In genomic region chr19:49468199-49468598, GRCh38 we compare ENCODE assay signal across 10 cellular contexts. TPM values are rescaled to one million over a fixed set of nuclear protein-coding genes. Genes with fewer than 3 reads are reported as not detected.
DNase-seq lines count a peak whose midpoint lies in the region; ATAC-seq and TF ChIP-seq lines count a peak whose summit lies in the region.
"Had no signal": no experiment of that assay in that cellular context is flagged by ENCODE, and none has a peak within 500 bp of the region (broad histone marks: within the 10 kb centered on the region; RNA-seq: fewer than 3 reads in every experiment).

No MANE protein-coding gene starts in this region.

- H3K4me1 Mint-ChIP-seq in activated naive CD8-positive, alpha-beta T cell treated with anti-CD3 and anti-CD28 coated beads, Interleukin-2, amount 50 U/mL, for 24 hours = peaks cover 51% of the 10 kb centered on the region

- H3K9me3 Mint-ChIP-seq in activated naive CD8-positive, alpha-beta T cell treated with anti-CD3 and anti-CD28 coated beads, Interleukin-2, amount 50 U/mL, for 24 hours = no peaks in the 10 kb centered on the region

- no peak overlapping the region for H3K4me3 Mint-ChIP-seq in activated naive CD8-positive, alpha-beta T cell treated with anti-CD3 and anti-CD28 coated beads, Interleukin-2, amount 50 U/mL, for 24 hours

- DNase-seq in right cardiac atrium (peak in 2 of 3 donors; percentile 62 to 75), cardiac septum (ENCODE audit: low spot score) (no peak), mucosa of descending colon (no peak), aorta (no peak), NCI-H1092 treated with DMSO at 0.1 percent for 48 hours (lab: John Stamatoyannopoulos, UW) (no peak), NCI-H1694 treated with DMSO at 0.1 percent for 48 hours (lab: John Stamatoyannopoulos, UW) (no peak)
- no peak for DNase-seq in activated naive CD8-positive, alpha-beta T cell treated with anti-CD3 and anti-CD28 coated beads, Interleukin-2, amount 50 U/mL, for 24 hours
- no peak for DNase-seq in activated CD4-positive, CD25-positive, alpha-beta regulatory T cell (lab: John Stamatoyannopoulos, UW)
- DNase-seq: hippocampal formation had no signal

- H3K4me3 ChIP-seq in right cardiac atrium (ENCODE audit: low read length) (no peak overlapping the region), mucosa of descending colon (no peak overlapping the region), aorta (ENCODE audit: low read length in 2 of 2) (no peak overlapping the region)
- H3K4me3 ChIP-seq: GM23248 had no signal

- no peaks in the 10 kb centered on the region for H3K9me3 ChIP-seq in right cardiac atrium (ENCODE audit: control insufficient read depth, low read length)
- H3K9me3 ChIP-seq in mucosa of descending colon = no peaks in the 10 kb centered on the region
- no peaks in the 10 kb centered on the region for H3K9me3 ChIP-seq in aorta (ENCODE audit: control insufficient read depth, low read length)

- H3K27ac ChIP-seq in right cardiac atrium (ENCODE audit: low read length) (peak overlapping the region; percentile 23), aorta (ENCODE audit: low read depth in 1 of 2, low read length in 2 of 2) (no peak overlapping the region)
- H3K27ac ChIP-seq: GM23248 had no signal

- WGBS in right cardiac atrium = 90% methylated on average over 19 of the region's 19 CpGs
- 91 to 92% methylated on average over 19 of the region's 19 CpGs for WGBS in aorta, 2 donors

- H3K36me3 ChIP-seq in mucosa of descending colon (ENCODE audit: low read depth) = no peaks in the 10 kb centered on the region
- peaks cover 0 to 2% of the 10 kb centered on the region in 2 donors for H3K36me3 ChIP-seq in aorta (ENCODE audit: control insufficient read depth in 1 of 2, insufficient read depth in 2 of 2, low read length in 1 of 2)

- intact Hi-C loops in right cardiac atrium (cut with DNase I) = no loop called here
- intact Hi-C loops in cardiac septum (cut with DNase I) = no loop called here
- intact Hi-C loops in mucosa of descending colon (cut with DNase I, micrococcal nuclease) = no loop called here
- intact Hi-C loops in aorta (cut with DNase I) = no loop called here

- ATAC-seq in right cardiac atrium (peak in 1 of 2 donors; percentile 7), mucosa of descending colon (peak; percentile 3), aorta (ENCODE audit: low FRiP score) (peak; percentile 1)
- no peak for ATAC-seq in activated naive CD8-positive, alpha-beta T cell treated with anti-CD3 and anti-CD28 coated beads, Interleukin-2, amount 50 U/mL, for 24 hours

- H3K36me3 Mint-ChIP-seq in activated naive CD8-positive, alpha-beta T cell treated with anti-CD3 and anti-CD28 coated beads, Interleukin-2, amount 50 U/mL, for 24 hours (ENCODE audit: low read depth) = peaks cover 3% of the 10 kb centered on the region

- H3K4me1 ChIP-seq in right cardiac atrium (ENCODE audit: control insufficient read depth, insufficient read depth, low read length) (peaks cover 5% of the 10 kb centered on the region), mucosa of descending colon (ENCODE audit: low read depth) (peaks cover 6% of the 10 kb centered on the region), aorta (ENCODE audit: control insufficient read depth in 1 of 2, insufficient read depth in 2 of 2, low read length in 2 of 2) (no peaks in the 10 kb centered on the region)

- peak overlapping the region; percentile 73 for H3K27ac Mint-ChIP-seq in activated naive CD8-positive, alpha-beta T cell treated with anti-CD3 and anti-CD28 coated beads, Interleukin-2, amount 50 U/mL, for 24 hours

- H3K27me3 Mint-ChIP-seq in activated naive CD8-positive, alpha-beta T cell treated with anti-CD3 and anti-CD28 coated beads, Interleukin-2, amount 50 U/mL, for 24 hours = no peaks in the 10 kb centered on the region

- H3K27me3 ChIP-seq in right cardiac atrium (ENCODE audit: control insufficient read depth, insufficient read depth) (no peaks in the 10 kb centered on the region), aorta (ENCODE audit: control insufficient read depth in 1 of 2, insufficient read depth in 2 of 2, low read length in 1 of 2) (no peaks in the 10 kb centered on the region)

- TF ChIP-seq CTCF in mucosa of descending colon (IDR thresholded peaks at IDR 0.05) = no peak

RNA-seq across cellular contexts. Expression of gene FLT3LG, which starts 5.8 kb away (rescaled TPM):
- 1 to 10 TPM; 4.4 to 6.8 (median 4.9) TPM for total RNA-seq in right cardiac atrium
- 6.6 TPM for polyA plus RNA-seq in right cardiac atrium
- 3.8 TPM for total RNA-seq in cardiac septum
- 10 to 100 TPM in 1 of 3 donors, 1 to 10 TPM in 2; 3.3 to 14.8 (median 7.8) TPM for total RNA-seq in mucosa of descending colon
- total RNA-seq in aorta = 10 to 100 TPM in 1 of 2 donors, 1 to 10 TPM in 1; 6.3 to 17.6 TPM
- 10 to 100 TPM; 15.9 to 36.0 TPM for polyA plus RNA-seq in aorta

RNA-seq across cellular contexts. Expression of gene ALDH16A1, which starts 15.2 kb away (rescaled TPM):
- total RNA-seq in right cardiac atrium (10 to 100 TPM; 11.1 to 17.7 (median 11.9) TPM), cardiac septum (7.7 TPM), mucosa of descending colon (10 to 100 TPM; 31.2 to 36.4 (median 36.3) TPM), aorta (10 to 100 TPM; 17.1 to 23.7 TPM)
- polyA plus RNA-seq in right cardiac atrium (9.3 TPM), aorta (10 to 100 TPM in 1 of 2 donors, 1 to 10 TPM in 1; 4.8 to 62.4 TPM)

RNA-seq across cellular contexts. Expression of gene PIH1D1, which starts 16.6 kb away (rescaled TPM):
- total RNA-seq in right cardiac atrium (10 to 100 TPM; 35.2 to 43.8 (median 38.2) TPM), cardiac septum (24.2 TPM), mucosa of descending colon (10 to 100 TPM; 65.2 to 78.7 (median 76.6) TPM), aorta (10 to 100 TPM; 45.0 to 74.7 TPM)
- polyA plus RNA-seq in right cardiac atrium (34.9 TPM), aorta (100 to 1,000 TPM in 1 of 2 donors, 10 to 100 TPM in 1; 53.7 to 124 TPM)

RNA-seq across cellular contexts. Expression of gene RPL13A, which starts 19.2 kb away (rescaled TPM):
- total RNA-seq in right cardiac atrium (1,000 to 10,000 TPM; 1,399 to 1,753 (median 1,480) TPM), cardiac septum (1,030 TPM), mucosa of descending colon (1,000 to 10,000 TPM; 2,162 to 2,782 (median 2,296) TPM), aorta (1,000 to 10,000 TPM; 1,716 to 1,917 TPM)
- polyA plus RNA-seq in right cardiac atrium (1,392 TPM), aorta (1,000 to 10,000 TPM; 3,431 to 4,797 TPM)

RNA-seq across cellular contexts. Expression of gene SLC17A7, which starts 26.9 kb away (rescaled TPM):
- total RNA-seq in right cardiac atrium (1 to 10 TPM in 2 of 4 donors, under 1 TPM in 2; 0.48 to 1.2 (median 0.93) TPM), cardiac septum (1.6 TPM), mucosa of descending colon (1 to 10 TPM in 1 of 3 donors, under 1 TPM in 2; 0.20 to 1.0 (median 0.51) TPM), aorta (1 to 10 TPM; 1.0 to 4.7 TPM)
- polyA plus RNA-seq in right cardiac atrium (1.1 TPM), aorta (under 1 TPM; 0.15 to 0.50 TPM)
- total RNA-seq: GM23248 had no signal
- polyA plus RNA-seq: GM23248 had no signal

Comparison
In these comparisons a context has a peak if more than half of its experiments do, and no peak if none do; other contexts are left out.
1. DNase-seq: peak in right cardiac atrium (2 of 3); none in cardiac septum (single experiment), activated naive CD8-positive, alpha-beta T cell treated with anti-CD3 and anti-CD28 coated beads, Interleukin-2, amount 50 U/mL, for 24 hours (single experiment), mucosa of descending colon (0 of 3), aorta (0 of 2), NCI-H1092 treated with DMSO at 0.1 percent for 48 hours (single experiment), NCI-H1694 treated with DMSO at 0.1 percent for 48 hours (single experiment) and activated CD4-positive, CD25-positive, alpha-beta regulatory T cell (0 of 4).